In genomic region chr1:98048234-98048633, GRCh38 we compare ENCODE assay signal across 8 cellular contexts.
DNase-seq lines count a peak whose midpoint lies in the region; ATAC-seq and TF ChIP-seq lines count a peak whose summit lies in the region.

No MANE protein-coding gene starts in this region.

- in situ Hi-C loops in GM13976 (cut with MboI; ENCODE audit: low sequenced_read_pairs, unreplicated experiment), result loop anchor here (25.0 kb wide), 1 partner anchor 236 kb away; no protein-coding TSS in a partner anchor

- DNase-seq in GM13976 (ENCODE audit: low spot score) (peak; percentile 62), RPMI7951 (ENCODE audit: low read depth) (peak; percentile 88), Right ventricle myocardium inferior (ENCODE audit: missing footprints) (peak; percentile 73), osteocyte (ENCODE audit: extremely low spot score, unreplicated experiment) (peak; percentile 95), type B pancreatic cell (ENCODE audit: extremely low spot score, unreplicated experiment) (peak; percentile 82), NK-92 (lab: John Stamatoyannopoulos, UW; ENCODE audit: unreplicated experiment) (no peak)
- peak; percentile 86 for DNase-seq in activated naive CD4-positive, alpha-beta T cell treated with anti-CD3 and anti-CD28 coated beads, Interleukin-2, amount 10 ng/mL, durations not matched to agents 7 days and 5 days

- intact Hi-C loops in Right ventricle myocardium inferior (cut with DNase I), result no loop called here

- peaks cover 41% of the 10 kb centered on the region for H3K4me1 Mint-ChIP-seq in activated naive CD4-positive, alpha-beta T cell treated with anti-CD3 and anti-CD28 coated beads, Interleukin-2, amount 10 ng/mL, durations not matched to agents 7 days and 5 days
- H3K4me1 Mint-ChIP-seq in osteocyte (ENCODE audit: unreplicated experiment) (peaks cover 53% of the 10 kb centered on the region), type B pancreatic cell (ENCODE audit: unreplicated experiment) (peaks cover 9% of the 10 kb centered on the region)

- CTCF ChIA-PET in activated naive CD4-positive, alpha-beta T cell treated with anti-CD3 and anti-CD28 coated beads, Interleukin-2, amount 10 ng/mL, durations not matched to agents 7 days and 5 days (lab: Charles Lee), result interaction anchor here (1.9 kb wide), 1 partner anchor 129 kb away, joined by 9 read pairs; the partner anchor contains the start of gene DPYD

- H3K27ac Mint-ChIP-seq in activated naive CD4-positive, alpha-beta T cell treated with anti-CD3 and anti-CD28 coated beads, Interleukin-2, amount 10 ng/mL, durations not matched to agents 7 days and 5 days, result no peak overlapping the region
- no peak overlapping the region for H3K27ac Mint-ChIP-seq in osteocyte (ENCODE audit: unreplicated experiment)
- H3K27ac Mint-ChIP-seq in type B pancreatic cell, result no peak overlapping the region

- H3K9me3 Mint-ChIP-seq in activated naive CD4-positive, alpha-beta T cell treated with anti-CD3 and anti-CD28 coated beads, Interleukin-2, amount 10 ng/mL, durations not matched to agents 7 days and 5 days, result no peaks in the 10 kb centered on the region
- H3K9me3 Mint-ChIP-seq in osteocyte (ENCODE audit: unreplicated experiment) (no peaks in the 10 kb centered on the region), type B pancreatic cell (no peaks in the 10 kb centered on the region)

- ATAC-seq in HG03159 (IDR thresholded peaks at IDR 0.05; ENCODE audit: unreplicated experiment), result peak; percentile 60
- ATAC-seq in Right ventricle myocardium inferior, result peak; percentile 76

- H3K36me3 Mint-ChIP-seq in activated naive CD4-positive, alpha-beta T cell treated with anti-CD3 and anti-CD28 coated beads, Interleukin-2, amount 10 ng/mL, durations not matched to agents 7 days and 5 days, result peaks cover 2% of the 10 kb centered on the region
- H3K36me3 Mint-ChIP-seq in osteocyte (ENCODE audit: unreplicated experiment), result no peaks in the 10 kb centered on the region
- no peaks in the 10 kb centered on the region for H3K36me3 Mint-ChIP-seq in type B pancreatic cell

- no peak overlapping the region for H3K4me3 Mint-ChIP-seq in activated naive CD4-positive, alpha-beta T cell treated with anti-CD3 and anti-CD28 coated beads, Interleukin-2, amount 10 ng/mL, durations not matched to agents 7 days and 5 days
- H3K4me3 Mint-ChIP-seq in osteocyte (ENCODE audit: unreplicated experiment) (peak overlapping the region; percentile 72), type B pancreatic cell (peak overlapping the region; percentile 79)

- TF ChIP-seq CTCF in GM13976 (IDR thresholded peaks at IDR 0.05; ENCODE audit: borderline replicate concordance, control extremely low read depth, extremely low read depth, insufficient read depth, missing control alignments) (no peak), osteocyte (IDR thresholded peaks at IDR 0.05) (peak; percentile 22), type B pancreatic cell (conservative IDR thresholded peaks at IDR 0.05) (peak; percentile 35)

- peaks cover 70% of the 10 kb centered on the region for H3K27me3 Mint-ChIP-seq in activated naive CD4-positive, alpha-beta T cell treated with anti-CD3 and anti-CD28 coated beads, Interleukin-2, amount 10 ng/mL, durations not matched to agents 7 days and 5 days
- H3K27me3 Mint-ChIP-seq in osteocyte (ENCODE audit: unreplicated experiment) (peaks cover 4% of the 10 kb centered on the region), type B pancreatic cell (peaks cover 93% of the 10 kb centered on the region)
